Comparison of ENCODE assay signal across 6 cellular contexts in genomic region chr14:20490563-20490962, GRCh38. TPM values are rescaled to one million over a fixed set of nuclear protein-coding genes. Genes with fewer than 3 reads are reported as not detected.
DNase-seq lines count a peak whose midpoint lies in the region; ATAC-seq lines count a peak whose summit lies in the region.
"Had no signal": no experiment of that assay in that cellular context is flagged by ENCODE, and none has a peak within 500 bp of the region (broad histone marks: within the 10 kb centered on the region; RNA-seq: fewer than 3 reads in every experiment).

No MANE protein-coding gene starts in this region.

- no peaks in the 10 kb centered on the region for H3K9me3 Mint-ChIP-seq in IgD-negative memory B cell
- H3K9me3 Mint-ChIP-seq in central memory CD8-positive, alpha-beta T cell: no peaks in the 10 kb centered on the region

- ATAC-seq in central memory CD8-positive, alpha-beta T cell (replicated peaks; ENCODE audit: extremely low read depth, poor library complexity, severe bottlenecking): no peak
- no peak for ATAC-seq in left lobe of liver
- ATAC-seq: sciatic nerve had no signal

- H3K36me3 Mint-ChIP-seq in IgD-negative memory B cell: peaks cover 2% of the 10 kb centered on the region
- no peaks in the 10 kb centered on the region for H3K36me3 Mint-ChIP-seq in central memory CD8-positive, alpha-beta T cell (ENCODE audit: insufficient read depth)

- peak overlapping the region in 2 of 3 donors; percentile 18 to 85 for H3K27ac Mint-ChIP-seq in IgD-negative memory B cell
- H3K27ac Mint-ChIP-seq in central memory CD8-positive, alpha-beta T cell (ENCODE audit: low read depth): no peak overlapping the region

- peak overlapping the region in 3 of 4 donors; percentile 76 to 82 (median 78) for H3K4me3 Mint-ChIP-seq in IgD-negative memory B cell
- peak overlapping the region; percentile 5 for H3K4me3 Mint-ChIP-seq in central memory CD8-positive, alpha-beta T cell

- peaks cover 2% of the 10 kb centered on the region for H3K27me3 Mint-ChIP-seq in IgD-negative memory B cell
- H3K27me3 Mint-ChIP-seq in central memory CD8-positive, alpha-beta T cell: no peaks in the 10 kb centered on the region

- DNase-seq in central memory CD8-positive, alpha-beta T cell (ENCODE audit: low spot score in 2 of 2): no peak
- no peak for DNase-seq in left lobe of liver (ENCODE audit: low spot score)
- no peak for DNase-seq in stimulated activated CD4-positive, alpha-beta T cell treated with anti-CD3 and anti-CD28 coated beads, Interleukin-4, amount 100 ng/mL, for 24 hours
- DNase-seq: NCI-H524 had no signal

- H3K4me1 Mint-ChIP-seq in IgD-negative memory B cell: peaks cover 40 to 65% (median 52%) of the 10 kb centered on the region in 3 donors
- peaks cover 54% of the 10 kb centered on the region for H3K4me1 Mint-ChIP-seq in central memory CD8-positive, alpha-beta T cell

RNA-seq across cellular contexts. Expression of gene RNASE10, which starts 14.8 kb away (rescaled TPM):
- polyA plus RNA-seq in IgD-negative memory B cell: 0.19 TPM
- total RNA-seq in left lobe of liver: 0.91 TPM

RNA-seq across cellular contexts. Expression of gene PNP, which starts 21.4 kb away (rescaled TPM):
- polyA plus RNA-seq in IgD-negative memory B cell: 37.6 TPM
- total RNA-seq in left lobe of liver: 45.0 TPM

RNA-seq across cellular contexts. Expression of gene PIP4P1, which starts 29.3 kb away (rescaled TPM):
- 63.7 TPM for polyA plus RNA-seq in IgD-negative memory B cell
- 11.7 TPM for total RNA-seq in left lobe of liver

RNA-seq across cellular contexts. Expression of gene APEX1, which starts 35.5 kb away (rescaled TPM):
- 143 TPM for polyA plus RNA-seq in IgD-negative memory B cell
- total RNA-seq in left lobe of liver: 50.9 TPM

RNA-seq across cellular contexts. Expression of gene OSGEP, which starts 36.0 kb away (rescaled TPM):
- polyA plus RNA-seq in IgD-negative memory B cell: 50.8 TPM
- 11.5 TPM for total RNA-seq in left lobe of liver
